ENCODE assay signal across 2 cellular contexts in the genomic region with DNA sequence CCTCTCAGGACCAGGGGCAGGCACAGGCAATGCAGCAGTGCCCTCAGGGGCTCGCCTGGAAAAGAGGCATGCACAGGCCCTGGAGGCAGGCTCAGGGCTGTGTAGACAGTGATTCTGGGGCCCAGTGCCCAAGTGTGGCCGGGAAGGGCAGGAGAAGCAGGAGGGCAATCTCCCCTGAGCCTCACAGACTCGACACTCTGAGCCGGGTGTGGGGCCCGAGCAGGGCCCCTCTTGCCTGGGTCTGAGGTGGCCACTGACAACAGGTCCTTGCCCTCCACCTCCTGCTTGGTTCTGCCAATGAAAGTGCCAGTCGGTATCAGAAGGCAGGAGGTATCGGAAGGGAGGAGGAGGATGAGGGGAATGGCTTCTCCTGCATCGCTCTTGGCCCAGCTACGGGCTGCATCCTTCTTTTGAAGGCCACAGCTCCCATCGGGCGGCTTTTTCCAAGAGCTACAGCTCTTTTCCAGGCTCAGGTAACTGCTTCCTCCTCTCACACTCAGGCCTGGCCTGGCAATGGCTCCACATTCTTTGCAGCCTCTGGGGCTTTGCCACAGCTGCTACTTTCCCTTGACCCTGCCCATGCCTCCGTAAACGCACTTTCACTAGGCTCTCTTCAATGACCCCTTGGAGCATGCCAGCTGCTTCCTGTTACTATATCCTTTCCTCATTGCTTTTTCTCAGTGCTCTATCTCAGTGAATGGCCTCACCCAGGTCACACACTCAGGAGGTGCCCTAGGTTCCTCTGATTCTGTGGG.
TF ChIP-seq lines count a peak whose summit lies in the region.

No MANE protein-coding gene starts in this region.

TF ChIP-seq in SK-N-SH treated with all-trans-retinoic acid at 6 μM for 48 hours, 23 proteins besides CTCF, POLR2A, EP300 and RAD21 (continues in another document):
- TF ChIP-seq, protein P1, sequence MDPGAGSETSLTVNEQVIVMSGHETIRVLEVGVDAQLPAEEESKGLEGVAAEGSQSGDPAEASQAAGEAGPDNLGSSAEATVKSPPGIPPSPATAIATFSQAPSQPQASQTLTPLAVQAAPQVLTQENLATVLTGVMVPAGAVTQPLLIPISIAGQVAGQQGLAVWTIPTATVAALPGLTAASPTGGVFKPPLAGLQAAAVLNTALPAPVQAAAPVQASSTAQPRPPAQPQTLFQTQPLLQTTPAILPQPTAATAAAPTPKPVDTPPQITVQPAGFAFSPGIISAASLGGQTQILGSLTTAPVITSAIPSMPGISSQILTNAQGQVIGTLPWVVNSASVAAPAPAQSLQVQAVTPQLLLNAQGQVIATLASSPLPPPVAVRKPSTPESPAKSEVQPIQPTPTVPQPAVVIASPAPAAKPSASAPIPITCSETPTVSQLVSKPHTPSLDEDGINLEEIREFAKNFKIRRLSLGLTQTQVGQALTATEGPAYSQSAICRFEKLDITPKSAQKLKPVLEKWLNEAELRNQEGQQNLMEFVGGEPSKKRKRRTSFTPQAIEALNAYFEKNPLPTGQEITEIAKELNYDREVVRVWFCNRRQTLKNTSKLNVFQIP (CRISPR knock-in tag; IDR thresholded peaks at IDR 0.05; ENCODE audit: borderline replicate concordance, low read depth) = no peak
- TF ChIP-seq ZNF565 (CRISPR knock-in tag; conservative IDR thresholded peaks at IDR 0.05; ENCODE audit: low read depth) = no peak
- no peak for TF ChIP-seq ZNF70 (CRISPR knock-in tag; IDR thresholded peaks at IDR 0.05)
- TF ChIP-seq, protein P2, sequence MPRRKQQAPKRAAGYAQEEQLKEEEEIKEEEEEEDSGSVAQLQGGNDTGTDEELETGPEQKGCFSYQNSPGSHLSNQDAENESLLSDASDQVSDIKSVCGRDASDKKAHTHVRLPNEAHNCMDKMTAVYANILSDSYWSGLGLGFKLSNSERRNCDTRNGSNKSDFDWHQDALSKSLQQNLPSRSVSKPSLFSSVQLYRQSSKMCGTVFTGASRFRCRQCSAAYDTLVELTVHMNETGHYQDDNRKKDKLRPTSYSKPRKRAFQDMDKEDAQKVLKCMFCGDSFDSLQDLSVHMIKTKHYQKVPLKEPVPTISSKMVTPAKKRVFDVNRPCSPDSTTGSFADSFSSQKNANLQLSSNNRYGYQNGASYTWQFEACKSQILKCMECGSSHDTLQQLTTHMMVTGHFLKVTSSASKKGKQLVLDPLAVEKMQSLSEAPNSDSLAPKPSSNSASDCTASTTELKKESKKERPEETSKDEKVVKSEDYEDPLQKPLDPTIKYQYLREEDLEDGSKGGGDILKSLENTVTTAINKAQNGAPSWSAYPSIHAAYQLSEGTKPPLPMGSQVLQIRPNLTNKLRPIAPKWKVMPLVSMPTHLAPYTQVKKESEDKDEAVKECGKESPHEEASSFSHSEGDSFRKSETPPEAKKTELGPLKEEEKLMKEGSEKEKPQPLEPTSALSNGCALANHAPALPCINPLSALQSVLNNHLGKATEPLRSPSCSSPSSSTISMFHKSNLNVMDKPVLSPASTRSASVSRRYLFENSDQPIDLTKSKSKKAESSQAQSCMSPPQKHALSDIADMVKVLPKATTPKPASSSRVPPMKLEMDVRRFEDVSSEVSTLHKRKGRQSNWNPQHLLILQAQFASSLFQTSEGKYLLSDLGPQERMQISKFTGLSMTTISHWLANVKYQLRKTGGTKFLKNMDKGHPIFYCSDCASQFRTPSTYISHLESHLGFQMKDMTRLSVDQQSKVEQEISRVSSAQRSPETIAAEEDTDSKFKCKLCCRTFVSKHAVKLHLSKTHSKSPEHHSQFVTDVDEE (CRISPR knock-in tag; IDR thresholded peaks at IDR 0.05) = no peak
- TF ChIP-seq RARB (CRISPR knock-in tag; IDR thresholded peaks at IDR 0.05) = no peak
- no peak for TF ChIP-seq ZNF8 (CRISPR knock-in tag; IDR thresholded peaks at IDR 0.05)
- no peak for TF ChIP-seq BACH2 (CRISPR knock-in tag; IDR thresholded peaks at IDR 0.05; ENCODE audit: borderline replicate concordance)
- TF ChIP-seq OSR1 (CRISPR knock-in tag; IDR thresholded peaks at IDR 0.05) = no peak
- no peak for TF ChIP-seq ZFP30 (CRISPR knock-in tag; IDR thresholded peaks at IDR 0.05)
- TF ChIP-seq, protein P3, sequence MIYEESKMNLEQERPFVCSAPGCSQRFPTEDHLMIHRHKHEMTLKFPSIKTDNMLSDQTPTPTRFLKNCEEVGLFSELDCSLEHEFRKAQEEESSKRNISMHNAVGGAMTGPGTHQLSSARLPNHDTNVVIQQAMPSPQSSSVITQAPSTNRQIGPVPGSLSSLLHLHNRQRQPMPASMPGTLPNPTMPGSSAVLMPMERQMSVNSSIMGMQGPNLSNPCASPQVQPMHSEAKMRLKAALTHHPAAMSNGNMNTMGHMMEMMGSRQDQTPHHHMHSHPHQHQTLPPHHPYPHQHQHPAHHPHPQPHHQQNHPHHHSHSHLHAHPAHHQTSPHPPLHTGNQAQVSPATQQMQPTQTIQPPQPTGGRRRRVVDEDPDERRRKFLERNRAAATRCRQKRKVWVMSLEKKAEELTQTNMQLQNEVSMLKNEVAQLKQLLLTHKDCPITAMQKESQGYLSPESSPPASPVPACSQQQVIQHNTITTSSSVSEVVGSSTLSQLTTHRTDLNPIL (CRISPR knock-in tag; IDR thresholded peaks at IDR 0.05; ENCODE audit: low read depth) = no peak
- TF ChIP-seq, protein P4, sequence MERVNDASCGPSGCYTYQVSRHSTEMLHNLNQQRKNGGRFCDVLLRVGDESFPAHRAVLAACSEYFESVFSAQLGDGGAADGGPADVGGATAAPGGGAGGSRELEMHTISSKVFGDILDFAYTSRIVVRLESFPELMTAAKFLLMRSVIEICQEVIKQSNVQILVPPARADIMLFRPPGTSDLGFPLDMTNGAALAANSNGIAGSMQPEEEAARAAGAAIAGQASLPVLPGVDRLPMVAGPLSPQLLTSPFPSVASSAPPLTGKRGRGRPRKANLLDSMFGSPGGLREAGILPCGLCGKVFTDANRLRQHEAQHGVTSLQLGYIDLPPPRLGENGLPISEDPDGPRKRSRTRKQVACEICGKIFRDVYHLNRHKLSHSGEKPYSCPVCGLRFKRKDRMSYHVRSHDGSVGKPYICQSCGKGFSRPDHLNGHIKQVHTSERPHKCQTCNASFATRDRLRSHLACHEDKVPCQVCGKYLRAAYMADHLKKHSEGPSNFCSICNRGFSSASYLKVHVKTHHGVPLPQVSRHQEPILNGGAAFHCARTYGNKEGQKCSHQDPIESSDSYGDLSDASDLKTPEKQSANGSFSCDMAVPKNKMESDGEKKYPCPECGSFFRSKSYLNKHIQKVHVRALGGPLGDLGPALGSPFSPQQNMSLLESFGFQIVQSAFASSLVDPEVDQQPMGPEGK (CRISPR knock-in tag; IDR thresholded peaks at IDR 0.05; ENCODE audit: borderline replicate concordance) = no peak
- TF ChIP-seq GLIS3 (CRISPR knock-in tag; IDR thresholded peaks at IDR 0.05) = no peak
- no peak for TF ChIP-seq ISL1 (CRISPR knock-in tag; IDR thresholded peaks at IDR 0.05)
- no peak for TF ChIP-seq ZC3H10 (CRISPR knock-in tag; IDR thresholded peaks at IDR 0.05)
- no peak for TF ChIP-seq TOX (CRISPR knock-in tag; IDR thresholded peaks at IDR 0.05; ENCODE audit: borderline replicate concordance)
- TF ChIP-seq, protein P5, sequence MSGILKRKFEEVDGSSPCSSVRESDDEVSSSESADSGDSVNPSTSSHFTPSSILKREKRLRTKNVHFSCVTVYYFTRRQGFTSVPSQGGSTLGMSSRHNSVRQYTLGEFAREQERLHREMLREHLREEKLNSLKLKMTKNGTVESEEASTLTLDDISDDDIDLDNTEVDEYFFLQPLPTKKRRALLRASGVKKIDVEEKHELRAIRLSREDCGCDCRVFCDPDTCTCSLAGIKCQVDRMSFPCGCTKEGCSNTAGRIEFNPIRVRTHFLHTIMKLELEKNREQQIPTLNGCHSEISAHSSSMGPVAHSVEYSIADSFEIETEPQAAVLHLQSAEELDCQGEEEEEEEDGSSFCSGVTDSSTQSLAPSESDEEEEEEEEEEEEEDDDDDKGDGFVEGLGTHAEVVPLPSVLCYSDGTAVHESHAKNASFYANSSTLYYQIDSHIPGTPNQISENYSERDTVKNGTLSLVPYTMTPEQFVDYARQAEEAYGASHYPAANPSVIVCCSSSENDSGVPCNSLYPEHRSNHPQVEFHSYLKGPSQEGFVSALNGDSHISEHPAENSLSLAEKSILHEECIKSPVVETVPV (CRISPR knock-in tag; IDR thresholded peaks at IDR 0.05) = no peak
- TF ChIP-seq PPARA (CRISPR knock-in tag; IDR thresholded peaks at IDR 0.05; ENCODE audit: borderline replicate concordance) = no peak

TF ChIP-seq in SK-N-SH, 30 proteins besides CTCF, POLR2A, EP300 and RAD21 (continued from another document):
- TF ChIP-seq TCF12 (IDR thresholded peaks at IDR 0.05) (no peak), JUND (IDR thresholded peaks at IDR 0.05) (no peak), ELF1 (IDR thresholded peaks at IDR 0.05) (no peak), GATA2 (CRISPR knock-in tag; IDR thresholded peaks at IDR 0.05) (no peak), RCOR1 (IDR thresholded peaks at IDR 0.05; ENCODE audit: low read length) (no peak), EZH2phosphoT487 (IDR thresholded peaks at IDR 0.05; ENCODE audit: borderline replicate concordance, low read depth) (no peak), MEF2A (IDR thresholded peaks at IDR 0.05; ENCODE audit: borderline replicate concordance, low read depth) (no peak)
- TF ChIP-seq, protein P6, sequence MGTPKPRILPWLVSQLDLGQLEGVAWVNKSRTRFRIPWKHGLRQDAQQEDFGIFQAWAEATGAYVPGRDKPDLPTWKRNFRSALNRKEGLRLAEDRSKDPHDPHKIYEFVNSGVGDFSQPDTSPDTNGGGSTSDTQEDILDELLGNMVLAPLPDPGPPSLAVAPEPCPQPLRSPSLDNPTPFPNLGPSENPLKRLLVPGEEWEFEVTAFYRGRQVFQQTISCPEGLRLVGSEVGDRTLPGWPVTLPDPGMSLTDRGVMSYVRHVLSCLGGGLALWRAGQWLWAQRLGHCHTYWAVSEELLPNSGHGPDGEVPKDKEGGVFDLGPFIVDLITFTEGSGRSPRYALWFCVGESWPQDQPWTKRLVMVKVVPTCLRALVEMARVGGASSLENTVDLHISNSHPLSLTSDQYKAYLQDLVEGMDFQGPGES (IDR thresholded peaks at IDR 0.05; ENCODE audit: low read depth, low read length) = no peak
- TF ChIP-seq, protein P7, sequence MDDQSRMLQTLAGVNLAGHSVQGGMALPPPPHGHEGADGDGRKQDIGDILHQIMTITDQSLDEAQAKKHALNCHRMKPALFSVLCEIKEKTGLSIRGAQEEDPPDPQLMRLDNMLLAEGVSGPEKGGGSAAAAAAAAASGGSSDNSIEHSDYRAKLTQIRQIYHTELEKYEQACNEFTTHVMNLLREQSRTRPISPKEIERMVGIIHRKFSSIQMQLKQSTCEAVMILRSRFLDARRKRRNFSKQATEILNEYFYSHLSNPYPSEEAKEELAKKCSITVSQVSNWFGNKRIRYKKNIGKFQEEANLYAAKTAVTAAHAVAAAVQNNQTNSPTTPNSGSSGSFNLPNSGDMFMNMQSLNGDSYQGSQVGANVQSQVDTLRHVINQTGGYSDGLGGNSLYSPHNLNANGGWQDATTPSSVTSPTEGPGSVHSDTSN (IDR thresholded peaks at IDR 0.05) = no peak
- TF ChIP-seq, protein P8, sequence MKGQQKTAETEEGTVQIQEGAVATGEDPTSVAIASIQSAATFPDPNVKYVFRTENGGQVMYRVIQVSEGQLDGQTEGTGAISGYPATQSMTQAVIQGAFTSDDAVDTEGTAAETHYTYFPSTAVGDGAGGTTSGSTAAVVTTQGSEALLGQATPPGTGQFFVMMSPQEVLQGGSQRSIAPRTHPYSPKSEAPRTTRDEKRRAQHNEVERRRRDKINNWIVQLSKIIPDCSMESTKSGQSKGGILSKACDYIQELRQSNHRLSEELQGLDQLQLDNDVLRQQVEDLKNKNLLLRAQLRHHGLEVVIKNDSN (IDR thresholded peaks at IDR 0.05; ENCODE audit: borderline replicate concordance, low read depth) = no peak
- TF ChIP-seq, protein P9, sequence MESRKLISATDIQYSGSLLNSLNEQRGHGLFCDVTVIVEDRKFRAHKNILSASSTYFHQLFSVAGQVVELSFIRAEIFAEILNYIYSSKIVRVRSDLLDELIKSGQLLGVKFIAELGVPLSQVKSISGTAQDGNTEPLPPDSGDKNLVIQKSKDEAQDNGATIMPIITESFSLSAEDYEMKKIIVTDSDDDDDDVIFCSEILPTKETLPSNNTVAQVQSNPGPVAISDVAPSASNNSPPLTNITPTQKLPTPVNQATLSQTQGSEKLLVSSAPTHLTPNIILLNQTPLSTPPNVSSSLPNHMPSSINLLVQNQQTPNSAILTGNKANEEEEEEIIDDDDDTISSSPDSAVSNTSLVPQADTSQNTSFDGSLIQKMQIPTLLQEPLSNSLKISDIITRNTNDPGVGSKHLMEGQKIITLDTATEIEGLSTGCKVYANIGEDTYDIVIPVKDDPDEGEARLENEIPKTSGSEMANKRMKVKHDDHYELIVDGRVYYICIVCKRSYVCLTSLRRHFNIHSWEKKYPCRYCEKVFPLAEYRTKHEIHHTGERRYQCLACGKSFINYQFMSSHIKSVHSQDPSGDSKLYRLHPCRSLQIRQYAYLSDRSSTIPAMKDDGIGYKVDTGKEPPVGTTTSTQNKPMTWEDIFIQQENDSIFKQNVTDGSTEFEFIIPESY (IDR thresholded peaks at IDR 0.05; ENCODE audit: borderline replicate concordance, low read depth) = no peak
